12 cellular contexts compared by ENCODE assay signal in the genomic region with DNA sequence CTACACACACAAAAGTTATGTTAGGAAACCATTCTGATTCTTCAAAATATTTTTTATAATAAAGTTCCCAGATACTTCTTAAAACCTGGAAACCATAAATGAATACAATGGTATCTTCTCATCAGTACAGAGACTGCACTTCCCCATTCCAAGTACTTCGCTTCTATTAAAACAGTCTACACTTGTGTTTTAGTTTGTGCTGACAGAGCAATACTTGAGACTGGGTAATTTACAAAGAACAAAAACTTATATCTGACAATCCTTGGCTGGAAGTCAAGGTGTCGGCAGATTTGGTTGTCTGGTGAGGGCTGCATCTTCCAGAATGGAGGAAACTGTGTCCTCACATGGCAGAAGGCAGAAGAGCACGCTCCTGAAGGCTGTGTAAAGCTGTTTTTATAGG.
"Had no signal": no experiment of that assay in that cellular context is flagged by ENCODE, and none has a peak within 500 bp of the region (broad histone marks: within the 10 kb centered on the region; RNA-seq: fewer than 3 reads in every experiment).

No MANE protein-coding gene starts in this region.

- H3K4me1 ChIP-seq: foreskin keratinocyte, right lobe of liver, upper lobe of right lung had no signal

- H3K9me3 ChIP-seq: psoas muscle, right lobe of liver, tibial artery, upper lobe of right lung had no signal

- H3K36me3 ChIP-seq: right lobe of liver, tibial artery, upper lobe of right lung had no signal

- H3K4me3 ChIP-seq: psoas muscle, right lobe of liver, tibial artery, upper lobe of right lung had no signal

- H3K27ac ChIP-seq: foreskin keratinocyte, psoas muscle, right lobe of liver, tibial artery, upper lobe of right lung had no signal

- ATAC-seq: naive thymus-derived CD4-positive, alpha-beta T cell; psoas muscle; stimulated activated memory B cell treated with anti-CD40 and anti-IgM and Interleukin-4, amounts not matched to agents 10 μg/mL and 1 μg/mL and 100 μg/mL, for 72 hours; upper lobe of right lung had no signal

- DNase-seq: head of caudate nucleus; hippocampal formation; naive thymus-derived CD4-positive, alpha-beta T cell; nephron progenitor cell; psoas muscle; retina; right lobe of liver; stimulated activated CD4-positive, alpha-beta T cell treated with anti-CD3 and anti-CD28 coated beads, Interleukin-4, amount 100 ng/mL, for 24 hours; tibial artery; upper lobe of right lung had no signal

- H3K27me3 ChIP-seq: foreskin keratinocyte, right lobe of liver, tibial artery, upper lobe of right lung had no signal
